Comparison of ENCODE assay signal across 8 cellular contexts in the genomic region with DNA sequence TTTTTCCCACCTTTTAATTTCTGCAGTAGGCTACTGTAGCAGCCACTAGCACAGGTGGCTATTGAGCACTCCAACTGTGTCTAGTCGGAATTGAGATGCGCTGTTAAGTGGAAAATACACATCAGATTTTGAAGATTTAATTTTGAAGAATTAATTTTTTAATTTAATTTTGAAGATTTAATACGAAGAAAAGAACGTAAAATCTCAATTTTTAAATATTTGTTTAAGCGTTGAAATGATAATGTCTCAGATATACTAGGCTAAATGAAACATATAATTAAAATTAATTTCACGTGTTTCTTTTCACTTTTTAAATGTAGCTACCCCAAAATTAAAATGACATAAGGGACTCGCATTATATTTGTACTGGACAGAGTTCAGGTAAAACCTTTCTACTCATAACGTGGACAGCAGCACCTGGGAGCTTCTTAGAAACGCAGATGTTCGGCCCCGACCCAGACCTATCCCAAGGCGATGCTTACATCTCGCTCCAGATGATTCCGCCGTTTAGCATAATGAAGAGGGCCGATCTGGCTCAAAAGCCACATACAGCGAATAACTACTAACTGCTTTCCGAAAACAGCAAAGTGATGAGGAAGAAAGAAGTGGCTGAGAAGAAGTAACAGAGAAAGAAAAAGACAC. TPM values are rescaled to one million over a fixed set of nuclear protein-coding genes. Genes with fewer than 3 reads are reported as not detected.
A peak's percentile ranks its signal among the peaks of the same experiment; 100 is the strongest.
DNase-seq lines count a peak whose midpoint lies in the region; ATAC-seq, FAIRE-seq and TF ChIP-seq lines count a peak whose summit lies in the region.

No MANE protein-coding gene starts in this region.

- H3K27ac ChIP-seq in heart left ventricle = peak overlapping the region in 11 of 12 donors; percentile 62 to 97 (median 88)

- H3K9me3 Mint-ChIP-seq in nephron progenitor cell = peaks cover 12% of the 10 kb centered on the region

- peaks cover 0 to 4% (median 0%) of the 10 kb centered on the region in 9 donors for H3K36me3 ChIP-seq in heart left ventricle

- 30 to 33% (median 32%) methylated on average over 18 of the region's 18 CpGs for WGBS in heart left ventricle, 4 donors

- ATAC-seq in heart left ventricle (no peak), Right ventricle myocardium superior (ENCODE audit: poor library complexity) (no peak)

- no peaks in the 10 kb centered on the region for H3K9me3 ChIP-seq in heart left ventricle

- intact Hi-C loops in heart left ventricle (cut with DNase I) (loop anchor here in 9 of 10 donors (5.0 to 10.0 kb wide), 11 partner anchors 46 to 256 kb away; no protein-coding TSS in a partner anchor), Right ventricle myocardium superior (cut with DNase I) (no loop called here)

- H3K36me3 Mint-ChIP-seq in nephron progenitor cell (ENCODE audit: low read depth) = peaks cover 23% of the 10 kb centered on the region

- no peaks in the 10 kb centered on the region for H3K27me3 ChIP-seq in heart left ventricle

- H3K4me1 Mint-ChIP-seq in nephron progenitor cell = peaks cover 25% of the 10 kb centered on the region

- H3K4me1 ChIP-seq in heart left ventricle = peaks cover 0 to 43% (median 20%) of the 10 kb centered on the region in 12 donors

- H3K4me3 Mint-ChIP-seq in nephron progenitor cell = peak overlapping the region; percentile 93

- no peak for FAIRE-seq in HTR-8/SVneo (lab: Jason Lieb, UNC)

- H3K4me3 ChIP-seq in heart left ventricle = peak overlapping the region; percentile 33 to 93 (median 89)

- DNase-seq in heart left ventricle (no peak), Right ventricle myocardium superior (no peak), RKO (ENCODE audit: low spot score) (peak; percentile 37), epidermal melanocyte (ENCODE audit: insufficient read length, low spot score) (peak; percentile 23), nephron progenitor cell (no peak), NCI-H526 treated with DMSO at 0.1 percent for 48 hours (lab: John Stamatoyannopoulos, UW) (no peak), HTR-8/SVneo (ENCODE audit: insufficient read length, low spot score) (no peak)
- DNase-seq in stimulated activated naive CD4-positive, alpha-beta T cell (lab: John Stamatoyannopoulos, UW) = no peak

- no peak for TF ChIP-seq CTCF in heart left ventricle (IDR thresholded peaks at IDR 0.05)
- TF ChIP-seq CTCF in nephron progenitor cell (IDR thresholded peaks at IDR 0.05) = no peak

- TF ChIP-seq POLR2A in heart left ventricle (IDR thresholded peaks at IDR 0.05) = no peak

- peaks cover 3% of the 10 kb centered on the region for H3K27me3 Mint-ChIP-seq in nephron progenitor cell (ENCODE audit: low read depth, poor library complexity)

- peak overlapping the region; percentile 98 for H3K27ac Mint-ChIP-seq in nephron progenitor cell

RNA-seq across cellular contexts. Expression of a gene that starts 0.7 kb away (rescaled TPM):
- total RNA-seq in heart left ventricle (10 to 100 TPM; 15.2 to 33.8 (median 25.3) TPM), Right ventricle myocardium superior (24.7 TPM)
- polyA plus RNA-seq in heart left ventricle = 10 to 100 TPM; 17.0 to 17.7 TPM

RNA-seq across cellular contexts. Expression of a gene that starts 1.5 kb away (rescaled TPM):
- total RNA-seq in heart left ventricle = 10 to 100 TPM; 22.8 to 51.5 (median 42.3) TPM
- 10 to 100 TPM; 17.2 to 25.9 TPM for polyA plus RNA-seq in heart left ventricle
- 41.8 TPM for total RNA-seq in Right ventricle myocardium superior

RNA-seq across cellular contexts. Expression of a gene that starts 52.3 kb away (rescaled TPM):
- total RNA-seq in heart left ventricle (1 to 10 TPM; 4.0 to 9.3 (median 5.4) TPM), Right ventricle myocardium superior (5.1 TPM)
- 10 to 100 TPM in 1 of 2 donors, 1 to 10 TPM in 1; 5.8 to 18.6 TPM for polyA plus RNA-seq in heart left ventricle

Comparison
In these comparisons a context has a peak if more than half of its experiments do, and no peak if none do; other contexts are left out.
1. DNase-seq: peak in RKO (single experiment) and epidermal melanocyte (single experiment); none in heart left ventricle (0 of 5), Right ventricle myocardium superior (single experiment), nephron progenitor cell (single experiment), NCI-H526 treated with DMSO at 0.1 percent for 48 hours (single experiment), stimulated activated naive CD4-positive, alpha-beta T cell (0 of 6) and HTR-8/SVneo (single experiment).